Comparison of ENCODE assay signal across 9 cellular contexts in genomic region chr2:44778671-44779476, GRCh38.
DNase-seq lines count a peak whose midpoint lies in the region; ATAC-seq lines count a peak whose summit lies in the region.
"Had no signal": no experiment of that assay in that cellular context is flagged by ENCODE, and none has a peak within 500 bp of the region (broad histone marks: within the 10 kb centered on the region; RNA-seq: fewer than 3 reads in every experiment).

No MANE protein-coding gene starts in this region.

- H3K9me3 Mint-ChIP-seq in activated naive CD4-positive, alpha-beta T cell treated with anti-CD3 and anti-CD28 coated beads, Interleukin-2, amount 50 U/mL, for 72 hours, result peaks cover 0 to 4% of the 10 kb centered on the region in 2 donors
- H3K9me3 Mint-ChIP-seq: central memory CD8-positive, alpha-beta T cell had no signal

- peak; percentile 93 for ATAC-seq in HG02981 (IDR thresholded peaks at IDR 0.05; ENCODE audit: unreplicated experiment)
- no peak for ATAC-seq in activated naive CD4-positive, alpha-beta T cell treated with anti-CD3 and anti-CD28 coated beads, Interleukin-2, amount 50 U/mL, for 72 hours

- DNase-seq in GM19240 (ENCODE audit: insufficient read length, low spot score) (peak; percentile 87), SIG-M5 (lab: John Stamatoyannopoulos, UW) (peak; percentile 35), retina (peak; percentile 73), 8988T (no peak), HT-29 (ENCODE audit: low spot score) (no peak)
- no peak for DNase-seq in activated naive CD4-positive, alpha-beta T cell treated with anti-CD3 and anti-CD28 coated beads, Interleukin-2, amount 50 U/mL, for 72 hours (ENCODE audit: low spot score in 2 of 2)
- DNase-seq: NCI-H2081 had no signal

- H3K27ac Mint-ChIP-seq in activated naive CD4-positive, alpha-beta T cell treated with anti-CD3 and anti-CD28 coated beads, Interleukin-2, amount 50 U/mL, for 72 hours, result no peak overlapping the region

- peaks cover 19 to 20% of the 10 kb centered on the region in 2 donors for H3K36me3 Mint-ChIP-seq in activated naive CD4-positive, alpha-beta T cell treated with anti-CD3 and anti-CD28 coated beads, Interleukin-2, amount 50 U/mL, for 72 hours

Comparison
In these comparisons a context has a peak if more than half of its experiments do, and no peak if none do; other contexts are left out.
1. DNase-seq: peak in GM19240 (single experiment), SIG-M5 (single experiment) and retina (single experiment); none in 8988T (single experiment), HT-29 (single experiment) and activated naive CD4-positive, alpha-beta T cell treated with anti-CD3 and anti-CD28 coated beads, Interleukin-2, amount 50 U/mL, for 72 hours (0 of 2).